8 cellular contexts compared by ENCODE assay signal in the genomic region with DNA sequence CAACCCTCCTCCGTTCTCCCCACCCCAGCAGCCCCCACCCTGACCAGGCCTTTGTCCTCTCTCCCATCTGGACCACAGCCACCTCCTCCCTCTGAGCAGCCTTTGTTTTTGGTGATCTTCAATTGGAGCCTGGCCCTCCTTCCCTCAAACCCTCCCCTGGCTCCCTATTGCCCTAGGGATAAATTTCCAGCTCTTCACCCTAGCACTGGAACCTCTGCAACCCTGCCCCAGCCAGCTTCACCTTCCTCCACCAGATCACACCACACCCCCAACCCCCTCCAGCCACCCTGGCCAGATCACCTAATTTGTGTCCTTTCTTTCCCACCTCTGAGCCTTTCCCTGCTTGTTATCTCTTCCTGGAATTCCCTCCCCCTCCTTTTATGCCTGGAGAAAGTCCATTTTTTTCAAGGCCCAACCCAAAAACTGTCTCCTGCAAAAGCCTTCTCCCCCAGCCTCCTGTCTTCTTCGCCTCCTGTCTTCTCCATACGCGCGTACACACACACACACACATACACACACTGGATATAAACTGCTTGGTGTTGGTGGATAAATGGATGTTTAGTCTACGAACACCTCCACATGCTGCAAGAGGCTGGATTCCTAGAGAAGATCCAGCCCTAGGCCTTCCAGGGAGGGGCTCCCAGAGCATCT. TPM values are rescaled to one million over a fixed set of nuclear protein-coding genes. Genes with fewer than 3 reads are reported as not detected.
DNase-seq lines count a peak whose midpoint lies in the region; ATAC-seq and TF ChIP-seq lines count a peak whose summit lies in the region.

No MANE protein-coding gene starts in this region.

- H3K4me2 ChIP-seq in smooth muscle cell: peak overlapping the region; percentile 90

- H3F3A ChIP-seq in smooth muscle cell (ENCODE audit: low read depth): peaks cover 20% of the 10 kb centered on the region

- H3K9ac ChIP-seq in iPS-15b (ENCODE audit: low read depth, low read length) (peak overlapping the region; percentile 76), smooth muscle cell (ENCODE audit: low read depth) (no peak overlapping the region)

- 17% methylated on average over 5 of the region's 6 CpGs for WGBS in smooth muscle cell (ENCODE audit: low lambda C conversion rate)

- H3K4me1 Mint-ChIP-seq in activated B cell treated with CpG ODN at 0.5 μM for 24 hours: peaks cover 25% of the 10 kb centered on the region

- H3K27ac Mint-ChIP-seq in activated B cell treated with CpG ODN at 0.5 μM for 24 hours: no peak overlapping the region

- H3K27ac ChIP-seq in HEK293 (ENCODE audit: extremely low read depth, low read depth, low read length) (peak overlapping the region; percentile 58; the same call in 1 of the 2 replicates), smooth muscle cell (ENCODE audit: low read depth) (no peak overlapping the region)

- H2AFZ ChIP-seq in smooth muscle cell (ENCODE audit: low read depth): no peak overlapping the region

- peak overlapping the region; percentile 90 for H3K4me3 Mint-ChIP-seq in activated B cell treated with CpG ODN at 0.5 μM for 24 hours

- CTCF ChIA-PET in HEK293 (lab: Yijun Ruan, JAX) (interaction anchor here (2.0 kb wide), 1 partner anchor 64 kb away, joined by 12 read pairs; no protein-coding TSS in a partner anchor), activated B cell treated with CpG ODN at 0.5 μM for 24 hours (lab: Charles Lee) (no interaction called here)

- ATAC-seq in activated B cell treated with CpG ODN at 0.5 μM for 24 hours (ENCODE audit: low read depth): no peak
- no peak for ATAC-seq in HG03460 (IDR thresholded peaks at IDR 0.05; ENCODE audit: unreplicated experiment)
- no peak for ATAC-seq in HG03175 (IDR thresholded peaks at IDR 0.05; ENCODE audit: unreplicated experiment)

- intact Hi-C loops in activated B cell treated with CpG ODN at 0.5 μM for 24 hours (cut with micrococcal nuclease): loop anchor here (2.0 kb wide), 1 partner anchor 58 kb away; a partner anchor contains a TSS

- no peaks in the 10 kb centered on the region for H4K20me1 ChIP-seq in smooth muscle cell (ENCODE audit: low read depth)

- H3K27me3 Mint-ChIP-seq in activated B cell treated with CpG ODN at 0.5 μM for 24 hours: peaks cover 18% of the 10 kb centered on the region

- H3K9me3 ChIP-seq in HEK293 (ENCODE audit: control insufficient read depth, insufficient read depth, low read depth, low read length) (no peaks in the 10 kb centered on the region), iPS-15b (ENCODE audit: control insufficient read depth, insufficient read depth, low read length) (no peaks in the 10 kb centered on the region), smooth muscle cell (replicated peaks; ENCODE audit: low read depth) (no peaks in the 10 kb centered on the region)

- no peaks in the 10 kb centered on the region for H3K9me3 Mint-ChIP-seq in activated B cell treated with CpG ODN at 0.5 μM for 24 hours

- H3K27me3 ChIP-seq in iPS-15b (ENCODE audit: control insufficient read depth, insufficient read depth, low read length): peaks cover 38% of the 10 kb centered on the region
- H3K27me3 ChIP-seq in smooth muscle cell (ENCODE audit: low read depth): peaks cover 16% of the 10 kb centered on the region

- H3K4me3 ChIP-seq in HEK293 (ENCODE audit: low read depth, low read length) (no peak overlapping the region), iPS-15b (ENCODE audit: low read depth, low read length) (peak overlapping the region; percentile 58), smooth muscle cell (peak overlapping the region; percentile 62)

- no peaks in the 10 kb centered on the region for H3K79me2 ChIP-seq in smooth muscle cell (ENCODE audit: low read depth)

- DNase-seq in activated B cell treated with CpG ODN at 0.5 μM for 24 hours: no peak
- no peak for DNase-seq in smooth muscle cell (lab: John Stamatoyannopoulos, UW; ENCODE audit: unreplicated experiment)
- no peak for DNase-seq in activated CD4-positive, CD25-positive, alpha-beta regulatory T cell treated with anti-CD3 and anti-CD28 coated beads, Interleukin-2, amount 50 U/mL, for 72 hours
- DNase-seq in activated CD8-positive, alpha-beta memory T cell treated with anti-CD3 and anti-CD28 coated beads for 24 hours: no peak

- H3K36me3 ChIP-seq in HEK293 (ENCODE audit: control insufficient read depth in 2 of 2, insufficient read depth in 1 of 2, low read length in 2 of 2): no peaks in the 10 kb centered on the region
- H3K36me3 ChIP-seq in iPS-15b (ENCODE audit: control insufficient read depth, insufficient read depth, low read length): no peaks in the 10 kb centered on the region
- no peaks in the 10 kb centered on the region for H3K36me3 ChIP-seq in smooth muscle cell (ENCODE audit: low read depth)

- no peaks in the 10 kb centered on the region for H3K36me3 Mint-ChIP-seq in activated B cell treated with CpG ODN at 0.5 μM for 24 hours (ENCODE audit: low read depth)

- POLR2A ChIA-PET in HEK293 (lab: Yijun Ruan, JAX): interaction anchor here (0.6 to 3.4 kb wide), 2 partner anchors 13 to 90 kb away, joined by 4 to 37 read pairs; no protein-coding TSS in a partner anchor
- POLR2A ChIA-PET in activated B cell treated with CpG ODN at 0.5 μM for 24 hours (lab: Charles Lee): interaction anchor here (2.6 kb wide), 1 partner anchor 26 kb away, joined by 28 read pairs; a partner anchor contains a TSS

- TF ChIP-seq CTCF in HEK293 (tag by site-specific recombination; IDR thresholded peaks at IDR 0.05) (no peak), activated B cell treated with CpG ODN at 0.5 μM for 24 hours (IDR thresholded peaks at IDR 0.05) (no peak), smooth muscle cell (IDR thresholded peaks at IDR 0.05; ENCODE audit: borderline replicate concordance, insufficient read depth, poor library complexity, severe bottlenecking) (no peak)

- H3K4me1 ChIP-seq in HEK293 (ENCODE audit: control insufficient read depth, insufficient read depth, low read length): peaks cover 8% of the 10 kb centered on the region; the same call in 1 of the 2 replicates
- peaks cover 8% of the 10 kb centered on the region for H3K4me1 ChIP-seq in iPS-15b (ENCODE audit: control insufficient read depth, insufficient read depth, low read length)
- H3K4me1 ChIP-seq in smooth muscle cell (ENCODE audit: low read depth): peaks cover 6% of the 10 kb centered on the region

TF ChIP-seq in HEK293, 187 proteins besides CTCF, POLR2A, EP300 and RAD21 (continues in another document):
- TF ChIP-seq ZNF324 (tag by site-specific recombination; IDR thresholded peaks at IDR 0.05): no peak
- peak; percentile 20; the same call in 1 of the 2 replicates for TF ChIP-seq EGR2 (tag by site-specific recombination; IDR thresholded peaks at IDR 0.05; ENCODE audit: low read depth)
- TF ChIP-seq, protein P1, sequence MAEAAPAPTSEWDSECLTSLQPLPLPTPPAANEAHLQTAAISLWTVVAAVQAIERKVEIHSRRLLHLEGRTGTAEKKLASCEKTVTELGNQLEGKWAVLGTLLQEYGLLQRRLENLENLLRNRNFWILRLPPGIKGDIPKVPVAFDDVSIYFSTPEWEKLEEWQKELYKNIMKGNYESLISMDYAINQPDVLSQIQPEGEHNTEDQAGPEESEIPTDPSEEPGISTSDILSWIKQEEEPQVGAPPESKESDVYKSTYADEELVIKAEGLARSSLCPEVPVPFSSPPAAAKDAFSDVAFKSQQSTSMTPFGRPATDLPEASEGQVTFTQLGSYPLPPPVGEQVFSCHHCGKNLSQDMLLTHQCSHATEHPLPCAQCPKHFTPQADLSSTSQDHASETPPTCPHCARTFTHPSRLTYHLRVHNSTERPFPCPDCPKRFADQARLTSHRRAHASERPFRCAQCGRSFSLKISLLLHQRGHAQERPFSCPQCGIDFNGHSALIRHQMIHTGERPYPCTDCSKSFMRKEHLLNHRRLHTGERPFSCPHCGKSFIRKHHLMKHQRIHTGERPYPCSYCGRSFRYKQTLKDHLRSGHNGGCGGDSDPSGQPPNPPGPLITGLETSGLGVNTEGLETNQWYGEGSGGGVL (tag by site-specific recombination; IDR thresholded peaks at IDR 0.05): peak; percentile 44; the same call in 1 of the 2 replicates
- peak; percentile 83 for TF ChIP-seq PRDM1 (tag by site-specific recombination; IDR thresholded peaks at IDR 0.05)
- TF ChIP-seq, protein P2, sequence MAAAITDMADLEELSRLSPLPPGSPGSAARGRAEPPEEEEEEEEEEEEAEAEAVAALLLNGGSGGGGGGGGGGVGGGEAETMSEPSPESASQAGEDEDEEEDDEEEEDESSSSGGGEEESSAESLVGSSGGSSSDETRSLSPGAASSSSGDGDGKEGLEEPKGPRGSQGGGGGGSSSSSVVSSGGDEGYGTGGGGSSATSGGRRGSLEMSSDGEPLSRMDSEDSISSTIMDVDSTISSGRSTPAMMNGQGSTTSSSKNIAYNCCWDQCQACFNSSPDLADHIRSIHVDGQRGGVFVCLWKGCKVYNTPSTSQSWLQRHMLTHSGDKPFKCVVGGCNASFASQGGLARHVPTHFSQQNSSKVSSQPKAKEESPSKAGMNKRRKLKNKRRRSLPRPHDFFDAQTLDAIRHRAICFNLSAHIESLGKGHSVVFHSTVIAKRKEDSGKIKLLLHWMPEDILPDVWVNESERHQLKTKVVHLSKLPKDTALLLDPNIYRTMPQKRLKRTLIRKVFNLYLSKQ (tag by site-specific recombination; IDR thresholded peaks at IDR 0.05; ENCODE audit: borderline replicate concordance): no peak
- TF ChIP-seq ZNF23 (tag by site-specific recombination; IDR thresholded peaks at IDR 0.05; ENCODE audit: borderline replicate concordance): no peak
- TF ChIP-seq ZNF221 (tag by site-specific recombination; IDR thresholded peaks at IDR 0.05; ENCODE audit: borderline replicate concordance): no peak
- peak; percentile 39; the same call in 1 of the 2 replicates for TF ChIP-seq TRIM28 (IDR thresholded peaks at IDR 0.05; ENCODE audit: borderline replicate concordance, low read length)
- TF ChIP-seq ZNF16 (tag by site-specific recombination; IDR thresholded peaks at IDR 0.05; ENCODE audit: low read depth): peak; percentile 86

RNA-seq across cellular contexts. Expression of a gene that starts 5.2 kb away (rescaled TPM):
- total RNA-seq in activated B cell treated with CpG ODN at 0.5 μM for 24 hours (0.58 and 0.66 TPM in 2 replicates), smooth muscle cell (7.1 and 7.7 TPM in 2 replicates)
- polyA plus RNA-seq in smooth muscle cell: 13.6 and 14.9 TPM in 2 replicates

RNA-seq across cellular contexts. Expression of a gene that starts 28.0 kb away (rescaled TPM):
- total RNA-seq in activated B cell treated with CpG ODN at 0.5 μM for 24 hours (323 TPM in 2 replicates), smooth muscle cell (145 and 146 TPM in 2 replicates)
- polyA plus RNA-seq in smooth muscle cell: 235 and 274 TPM in 2 replicates

RNA-seq across cellular contexts. Expression of a gene that starts 57.0 kb away (rescaled TPM):
- 0.42 and 0.93 TPM in 2 replicates for total RNA-seq in activated B cell treated with CpG ODN at 0.5 μM for 24 hours
- 0.27 and 4.1 TPM in 2 replicates for total RNA-seq in smooth muscle cell
- polyA plus RNA-seq in smooth muscle cell: 0.70 and 3.2 TPM in 2 replicates

RNA-seq across cellular contexts. Expression of a gene that starts 59.8 kb away (rescaled TPM):
- 3.1 and 3.9 TPM in 2 replicates for total RNA-seq in activated B cell treated with CpG ODN at 0.5 μM for 24 hours
- 16.3 and 16.9 TPM in 2 replicates for total RNA-seq in smooth muscle cell
- polyA plus RNA-seq in smooth muscle cell: 57.4 and 71.5 TPM in 2 replicates
